Comparison of ENCODE assay signal across 8 cellular contexts in genomic region chr1:210293191-210293607, GRCh38. TPM values are rescaled to one million over a fixed set of nuclear protein-coding genes. Genes with fewer than 3 reads are reported as not detected.
DNase-seq lines count a peak whose midpoint lies in the region; ATAC-seq and TF ChIP-seq lines count a peak whose summit lies in the region.

No MANE protein-coding gene starts in this region.

- TF ChIP-seq POLR2A in lower leg skin (IDR thresholded peaks at IDR 0.05) (no peak), testis (IDR thresholded peaks at IDR 0.05) (no peak)

- ATAC-seq in GM18870 (IDR thresholded peaks at IDR 0.05; ENCODE audit: unreplicated experiment) (no peak), GM21390 (IDR thresholded peaks at IDR 0.05; ENCODE audit: unreplicated experiment) (no peak)

- CTCF ChIA-PET in HEK293 (lab: Yijun Ruan, JAX) = interaction anchor here (0.6 to 4.2 kb wide), 9 partner anchors 18 to 526 kb away, joined by 3 to 19 read pairs (median 6); no protein-coding TSS in a partner anchor

- DNase-seq in cardiac fibroblast (ENCODE audit: low read depth in 2 of 2) (peak; percentile 36 to 90), lower leg skin (ENCODE audit: low spot score in 2 of 2) (peak; percentile 40 to 92), testis (peak; percentile 59), COLO829 (ENCODE audit: low spot score) (no peak), Kasumi-1 (lab: John Stamatoyannopoulos, UW) (no peak)

- H3K27ac ChIP-seq in HEK293 (ENCODE audit: extremely low read depth, low read depth, low read length) (peak overlapping the region; percentile 78; the same call in 1 of the 2 replicates), testis (peak overlapping the region; percentile 71 to 83)

- peaks cover 20% of the 10 kb centered on the region for H3K4me1 ChIP-seq in HEK293 (ENCODE audit: control insufficient read depth, insufficient read depth, low read length)
- peaks cover 32% of the 10 kb centered on the region for H3K4me1 ChIP-seq in testis

- H3K36me3 ChIP-seq in HEK293 (ENCODE audit: control insufficient read depth in 2 of 2, insufficient read depth in 1 of 2, low read length in 2 of 2) (no peaks in the 10 kb centered on the region), testis (ENCODE audit: low read depth, missing control alignments) (no peaks in the 10 kb centered on the region)

- H3K9me3 ChIP-seq in HEK293 (ENCODE audit: control insufficient read depth, insufficient read depth, low read depth, low read length) = no peaks in the 10 kb centered on the region
- no peaks in the 10 kb centered on the region for H3K9me3 ChIP-seq in testis

- POLR2A ChIA-PET in HEK293 (lab: Yijun Ruan, JAX) = interaction anchor here (1.0 to 2.0 kb wide), 3 partner anchors 10 to 59 kb away, joined by 3 to 12 read pairs (median 3); no protein-coding TSS in a partner anchor

- no peaks in the 10 kb centered on the region for H3K27me3 ChIP-seq in testis

- intact Hi-C loops in lower leg skin (cut with DNase I; ENCODE audit: low total_unique reads) = no loop called here
- intact Hi-C loops in testis (cut with DNase I; ENCODE audit: low total_unique reads) = no loop called here

- 28 to 45% methylated on average over 7 of the region's 7 CpGs for WGBS in lower leg skin, 2 donors
- 11 to 17% methylated on average over 7 of the region's 7 CpGs for WGBS in testis, 2 donors

- TF ChIP-seq CTCF in HEK293 (tag by site-specific recombination; IDR thresholded peaks at IDR 0.05) (no peak), cardiac fibroblast (IDR thresholded peaks at IDR 0.05; ENCODE audit: low read depth, low read length) (no peak), lower leg skin (IDR thresholded peaks at IDR 0.05) (no peak), testis (IDR thresholded peaks at IDR 0.05) (no peak)

- H3K4me3 ChIP-seq in HEK293 (ENCODE audit: low read depth, low read length) = no peak overlapping the region
- H3K4me3 ChIP-seq in cardiac fibroblast (replicated peaks in 1 of 2; ENCODE audit: low read depth in 2 of 2, low read length in 2 of 2) = no peak overlapping the region
- H3K4me3 ChIP-seq in lower leg skin (ENCODE audit: low read depth, poor library complexity, severe bottlenecking) = no peak overlapping the region
- H3K4me3 ChIP-seq in testis = peak overlapping the region; percentile 56 to 57

TF ChIP-seq in HEK293, 187 proteins besides CTCF, POLR2A, EP300 and RAD21:
- TF ChIP-seq ZFP3 (tag by site-specific recombination; IDR thresholded peaks at IDR 0.05; ENCODE audit: low read depth) = no peak
- TF ChIP-seq ZNF138 (tag by site-specific recombination; IDR thresholded peaks at IDR 0.05; ENCODE audit: borderline replicate concordance) = no peak
- TF ChIP-seq ZNF501 (tag by site-specific recombination; IDR thresholded peaks at IDR 0.05) = no peak
- TF ChIP-seq ZNF843 (tag by site-specific recombination; IDR thresholded peaks at IDR 0.05) = no peak
- no peak for TF ChIP-seq GLI4 (tag by site-specific recombination; IDR thresholded peaks at IDR 0.05)
- TF ChIP-seq ZNF660 (tag by site-specific recombination; IDR thresholded peaks at IDR 0.05) = no peak
- TF ChIP-seq ATF2 (tag by site-specific recombination; IDR thresholded peaks at IDR 0.05; ENCODE audit: low read depth) = no peak
- no peak for TF ChIP-seq ZNF391 (tag by site-specific recombination; IDR thresholded peaks at IDR 0.05; ENCODE audit: borderline replicate concordance, low read depth)
- no peak for TF ChIP-seq ZNF777 (tag by site-specific recombination; IDR thresholded peaks at IDR 0.05; ENCODE audit: borderline replicate concordance)
- no peak for TF ChIP-seq ZNF692 (tag by site-specific recombination; IDR thresholded peaks at IDR 0.05)
- no peak for TF ChIP-seq ZNF174 (tag by site-specific recombination; IDR thresholded peaks at IDR 0.05)
- no peak for TF ChIP-seq ZNF488 (tag by site-specific recombination; IDR thresholded peaks at IDR 0.05)
- no peak for TF ChIP-seq ZNF610 (tag by site-specific recombination; IDR thresholded peaks at IDR 0.05; ENCODE audit: borderline replicate concordance)
- no peak for TF ChIP-seq ZNF37A (tag by site-specific recombination; IDR thresholded peaks at IDR 0.05)
- TF ChIP-seq RBAK (tag by site-specific recombination; IDR thresholded peaks at IDR 0.05) = no peak
- TF ChIP-seq TRIM28 (IDR thresholded peaks at IDR 0.05; ENCODE audit: borderline replicate concordance, low read length) = no peak
- TF ChIP-seq ZNF121 (tag by site-specific recombination; IDR thresholded peaks at IDR 0.05) = no peak
- no peak for TF ChIP-seq ZNF335 (tag by site-specific recombination; conservative IDR thresholded peaks at IDR 0.05)
- TF ChIP-seq ZNF202 (tag by site-specific recombination; IDR thresholded peaks at IDR 0.05; ENCODE audit: borderline replicate concordance) = no peak

RNA-seq across cellular contexts. Expression of gene HHAT, which starts 35.5 kb away (rescaled TPM):
- 1 to 10 TPM; 4.6 to 8.8 (median 6.7) TPM for total RNA-seq in lower leg skin
- total RNA-seq in testis = 10 to 100 TPM; 23.8 to 24.3 TPM
- polyA plus RNA-seq in testis (ENCODE audit: insufficient read depth, low read depth, low replicate concordance) = 8.5 TPM

Comparison
In these comparisons a context has a peak if more than half of its experiments do, and no peak if none do; other contexts are left out.
1. H3K4me3 ChIP-seq: peak in testis (2 of 2); none in HEK293 (single experiment), cardiac fibroblast (0 of 2) and lower leg skin (single experiment).
2. DNase-seq: peak in cardiac fibroblast (2 of 2), lower leg skin (2 of 2) and testis (single experiment); none in COLO829 (single experiment) and Kasumi-1 (0 of 2).